1 cellular context compared by ENCODE assay signal in genomic region chr6:10759312-10759839, GRCh38.
TF ChIP-seq lines count a peak whose summit lies in the region.

No MANE protein-coding gene starts in this region.

TF ChIP-seq in WTC11, 78 proteins besides CTCF, POLR2A, EP300 and RAD21 (continued from another document):
- TF ChIP-seq ARID4B (CRISPR knock-in tag; IDR thresholded peaks at IDR 0.05; ENCODE audit: borderline replicate concordance) (no peak), ZNF532 (CRISPR knock-in tag; IDR thresholded peaks at IDR 0.05; ENCODE audit: borderline replicate concordance) (no peak), NR2C2 (CRISPR knock-in tag; IDR thresholded peaks at IDR 0.05) (no peak)
